In genomic region chr6:144369696-144370095, GRCh38 we compare ENCODE assay signal across 5 cellular contexts.
DNase-seq lines count a peak whose midpoint lies in the region; ATAC-seq and TF ChIP-seq lines count a peak whose summit lies in the region.
"Not testable (repeated sequence)": the region's sequence is repeated elsewhere in the genome, so short reads cannot be mapped to it uniquely, and the experiment has no call there.

No MANE protein-coding gene starts in this region.

- ATAC-seq in CD4-positive, alpha-beta T cell (ENCODE audit: poor library complexity); activated T-helper 17 cell treated with anti-CD3 and anti-CD28 coated beads, Interleukin-2, amount 50 U/mL, for 72 hours (replicated peaks); central memory CD8-positive, alpha-beta T cell (replicated peaks; ENCODE audit: extremely low read depth, poor library complexity, severe bottlenecking); natural killer cell: not testable (repeated sequence)

- not testable (repeated sequence) for H3K4me3 Mint-ChIP-seq in CD4-positive, alpha-beta T cell; activated T-helper 17 cell treated with anti-CD3 and anti-CD28 coated beads, Interleukin-2, amount 50 U/mL, for 72 hours; central memory CD8-positive, alpha-beta T cell; natural killer cell
- H3K4me3 Mint-ChIP-seq in immature natural killer cell = peak overlapping the region in 1 of 5 donors; percentile 18

- DNase-seq in CD4-positive, alpha-beta T cell; central memory CD8-positive, alpha-beta T cell (ENCODE audit: low spot score in 2 of 2); immature natural killer cell; natural killer cell: not testable (repeated sequence)

- H3K27me3 Mint-ChIP-seq in CD4-positive, alpha-beta T cell; activated T-helper 17 cell treated with anti-CD3 and anti-CD28 coated beads, Interleukin-2, amount 50 U/mL, for 72 hours; central memory CD8-positive, alpha-beta T cell; immature natural killer cell (ENCODE audit: low read depth in 3 of 3); natural killer cell (ENCODE audit: low read depth in 2 of 2): not testable (repeated sequence)

- not testable (repeated sequence) for H3K9me3 Mint-ChIP-seq in CD4-positive, alpha-beta T cell; activated T-helper 17 cell treated with anti-CD3 and anti-CD28 coated beads, Interleukin-2, amount 50 U/mL, for 72 hours; central memory CD8-positive, alpha-beta T cell; immature natural killer cell; natural killer cell

- TF ChIP-seq CTCF in CD4-positive, alpha-beta T cell (IDR thresholded peaks at IDR 0.05); natural killer cell (IDR thresholded peaks at IDR 0.05): not testable (repeated sequence)

- H3K27ac Mint-ChIP-seq in CD4-positive, alpha-beta T cell = peak overlapping the region; percentile 44
- H3K27ac Mint-ChIP-seq in activated T-helper 17 cell treated with anti-CD3 and anti-CD28 coated beads, Interleukin-2, amount 50 U/mL, for 72 hours = peak overlapping the region; percentile 62
- H3K27ac Mint-ChIP-seq in central memory CD8-positive, alpha-beta T cell (ENCODE audit: low read depth) = peak overlapping the region; percentile 67
- H3K27ac Mint-ChIP-seq in immature natural killer cell (peak overlapping the region; percentile 28 to 72 (median 53)), natural killer cell (peak overlapping the region; percentile 71)

- peaks cover 69% of the 10 kb centered on the region for H3K36me3 Mint-ChIP-seq in CD4-positive, alpha-beta T cell (ENCODE audit: low read depth)
- H3K36me3 Mint-ChIP-seq in activated T-helper 17 cell treated with anti-CD3 and anti-CD28 coated beads, Interleukin-2, amount 50 U/mL, for 72 hours (ENCODE audit: low read depth); natural killer cell: not testable (repeated sequence)
- H3K36me3 Mint-ChIP-seq in central memory CD8-positive, alpha-beta T cell (ENCODE audit: insufficient read depth) = peaks cover 15% of the 10 kb centered on the region
- H3K36me3 Mint-ChIP-seq in immature natural killer cell = peaks cover 0 to 17% (median 0%) of the 10 kb centered on the region in 3 donors

- POLR2A ChIA-PET in CD4-positive, alpha-beta T cell (lab: Charles Lee) = not testable (repeated sequence)

- H3K4me1 Mint-ChIP-seq in CD4-positive, alpha-beta T cell (ENCODE audit: low read depth) = peaks cover 65% of the 10 kb centered on the region
- H3K4me1 Mint-ChIP-seq in activated T-helper 17 cell treated with anti-CD3 and anti-CD28 coated beads, Interleukin-2, amount 50 U/mL, for 72 hours = peaks cover 30% of the 10 kb centered on the region
- peaks cover 59% of the 10 kb centered on the region for H3K4me1 Mint-ChIP-seq in central memory CD8-positive, alpha-beta T cell
- H3K4me1 Mint-ChIP-seq in immature natural killer cell (peaks cover 91 to 93% of the 10 kb centered on the region in 2 donors), natural killer cell (peaks cover 75 to 78% of the 10 kb centered on the region in 2 donors)

- not testable (repeated sequence) for H3K27ac ChIP-seq in CD4-positive, alpha-beta T cell (ENCODE audit: low read depth, low read length)

- H3K9me3 ChIP-seq in CD4-positive, alpha-beta T cell (ENCODE audit: control insufficient read depth, low read length) = not testable (repeated sequence)

- not testable (repeated sequence) for H3K27me3 ChIP-seq in CD4-positive, alpha-beta T cell (ENCODE audit: control insufficient read depth, insufficient read depth, low read length)

- CTCF ChIA-PET in CD4-positive, alpha-beta T cell (lab: Charles Lee) = not testable (repeated sequence)

- intact Hi-C loops in CD4-positive, alpha-beta T cell (cut with DNase I, micrococcal nuclease); natural killer cell (cut with micrococcal nuclease): not testable (repeated sequence)
